Comparison of ENCODE assay signal across 20 cellular contexts in genomic region chr4:39025552-39026085, GRCh38. TPM values are rescaled to one million over a fixed set of nuclear protein-coding genes. Genes with fewer than 3 reads are reported as not detected.
DNase-seq lines count a peak whose midpoint lies in the region; ATAC-seq, FAIRE-seq and TF ChIP-seq lines count a peak whose summit lies in the region.
"Had no signal": no experiment of that assay in that cellular context is flagged by ENCODE, and none has a peak within 500 bp of the region (broad histone marks: within the 10 kb centered on the region; RNA-seq: fewer than 3 reads in every experiment).

No MANE protein-coding gene starts in this region.

- H3K4me3 ChIP-seq in mammary epithelial cell (replicated peaks in 1 of 3; ENCODE audit: insufficient read depth in 1 of 3, low read depth in 2 of 3, low read length in 3 of 3) (no peak overlapping the region), RWPE2 (ENCODE audit: severe bottlenecking) (no peak overlapping the region), endothelial cell of umbilical vein (replicated peaks in 1 of 3; ENCODE audit: insufficient read depth in 1 of 3, low read depth in 1 of 3, low read length in 3 of 3) (no peak overlapping the region), subcutaneous abdominal adipose tissue (ENCODE audit: low read depth in 1 of 5, low read length in 5 of 5) (no peak overlapping the region)
- H3K4me3 ChIP-seq: hepatocyte, left ventricle myocardium inferior had no signal

- H3K27ac ChIP-seq in mammary epithelial cell (ENCODE audit: insufficient read depth, low read depth, low read length), result no peak overlapping the region
- peak overlapping the region; percentile 95 for H3K27ac ChIP-seq in RWPE2 (ENCODE audit: poor library complexity, severe bottlenecking)
- peak overlapping the region; percentile 74 for H3K27ac ChIP-seq in endothelial cell of umbilical vein (ENCODE audit: insufficient read depth, low read depth, low read length)
- peak overlapping the region; percentile 3 for H3K27ac ChIP-seq in subcutaneous abdominal adipose tissue (ENCODE audit: low read depth, low read length)
- H3K27ac ChIP-seq: hepatocyte, left ventricle myocardium inferior, RWPE1, VCaP had no signal

- no peaks in the 10 kb centered on the region for H3K9me1 ChIP-seq in endothelial cell of umbilical vein (replicated peaks; ENCODE audit: control insufficient read depth, extremely low read depth, insufficient read depth, low read length)

- BruUV-seq in MCF 10A (replicated peaks; lab: Mats Ljungman, UMichigan) (no TSS peak), mammary epithelial cell (replicated peaks; lab: Mats Ljungman, UMichigan) (no TSS peak), endothelial cell of umbilical vein (replicated peaks; lab: Mats Ljungman, UMichigan) (no TSS peak)

- H4K20me1 ChIP-seq in mammary epithelial cell (ENCODE audit: insufficient read depth, low read length) (no peaks in the 10 kb centered on the region), endothelial cell of umbilical vein (replicated peaks; ENCODE audit: control insufficient read depth, extremely low read depth, insufficient read depth, low read length) (no peaks in the 10 kb centered on the region)

- H3K36me3 ChIP-seq in mammary epithelial cell (ENCODE audit: insufficient read depth, low read length) (no peaks in the 10 kb centered on the region), RWPE2 (ENCODE audit: low read depth) (peaks cover 42% of the 10 kb centered on the region), endothelial cell of umbilical vein (ENCODE audit: control insufficient read depth in 2 of 2, extremely low read depth in 1 of 2, insufficient read depth in 2 of 2, low read length in 2 of 2) (no peaks in the 10 kb centered on the region), subcutaneous abdominal adipose tissue (ENCODE audit: control insufficient read depth in 5 of 5, insufficient read depth in 5 of 5, low read length in 5 of 5) (no peaks in the 10 kb centered on the region)
- H3K36me3 ChIP-seq: left ventricle myocardium inferior had no signal

- DNase-seq in MCF 10A (ENCODE audit: unreplicated experiment) (peak; percentile 59), mammary epithelial cell (no peak), RWPE2 (ENCODE audit: low spot score) (no peak), endothelial cell of umbilical vein (ENCODE audit: low read depth, low spot score) (peak; percentile 67), SW480 (ENCODE audit: low spot score) (no peak), DMS79 treated with DMSO at 0.1 percent for 48 hours (lab: John Stamatoyannopoulos, UW) (no peak), HUDEP-2 (lab: John Stamatoyannopoulos, UW; ENCODE audit: unreplicated experiment in 76 of 76) (no peak)
- DNase-seq: activated CD8-positive, alpha-beta memory T cell treated with anti-CD3 and anti-CD28 coated beads, Interleukin-2, amount 50 U/mL, for 4 hours; DND-41; left ventricle myocardium inferior; NCI-H1436 treated with DMSO at 0.1 percent for 48 hours; NCI-H526; stimulated activated CD8-positive, alpha-beta memory T cell treated with anti-CD3 and anti-CD28 coated beads, Interleukin-4, amount 100 ng/mL, for 48 hours had no signal

- dilution Hi-C loops in mammary epithelial cell (cut with HindIII; ENCODE audit: low sequenced_read_pairs) (no loop called here), endothelial cell of umbilical vein (cut with MboI; ENCODE audit: extremely low pct_ligation_motif_present, low sequenced_read_pairs) (no loop called here)

- CTCF ChIA-PET in MCF 10A (lab: Yijun Ruan, JAX), result interaction anchor here (1.1 kb wide), 1 partner anchor 243 kb away, joined by 3 read pairs; the partner anchor contains the start of gene TLR10
- CTCF ChIA-PET in mammary epithelial cell (lab: Charles Lee; ENCODE audit: low non-redundant PET), result no interaction called here
- CTCF ChIA-PET in endothelial cell of umbilical vein (lab: Charles Lee), result interaction anchor here (1.0 kb wide), 1 partner anchor 76 kb away, joined by 3 read pairs; no protein-coding TSS in a partner anchor

- peak overlapping the region; percentile 54 for H3K27ac Mint-ChIP-seq in MCF 10A (ENCODE audit: low read depth, unreplicated experiment)
- H3K27ac Mint-ChIP-seq: activated naive CD4-positive, alpha-beta T cell treated with anti-CD3 and anti-CD28 coated beads, Interleukin-2, amount 50 U/mL, for 72 hours; type B pancreatic cell had no signal

- H3K27me3 ChIP-seq in mammary epithelial cell (ENCODE audit: insufficient read depth, low read length) (no peaks in the 10 kb centered on the region), RWPE2 (ENCODE audit: insufficient read depth, poor library complexity, severe bottlenecking) (no peaks in the 10 kb centered on the region), endothelial cell of umbilical vein (ENCODE audit: control insufficient read depth in 2 of 2, insufficient read depth in 2 of 2, low read length in 2 of 2) (no peaks in the 10 kb centered on the region), subcutaneous abdominal adipose tissue (ENCODE audit: control insufficient read depth in 5 of 5, insufficient read depth in 4 of 5, low read length in 5 of 5) (no peaks in the 10 kb centered on the region)
- H3K27me3 ChIP-seq: hepatocyte had no signal

- H3K4me3 Mint-ChIP-seq in MCF 10A (ENCODE audit: unreplicated experiment), result no peak overlapping the region
- H3K4me3 Mint-ChIP-seq: type B pancreatic cell had no signal

- TF ChIP-seq CTCF in MCF 10A (IDR thresholded peaks at IDR 0.05; ENCODE audit: unreplicated experiment), result no peak
- no peak for TF ChIP-seq CTCF in mammary epithelial cell (conservative IDR thresholded peaks at IDR 0.05 in 1 of 2, IDR thresholded peaks at IDR 0.05 in 1 of 2; ENCODE audit: extremely low read depth in 1 of 2, insufficient read depth in 1 of 2, low read depth in 1 of 2, low read length in 2 of 2)
- TF ChIP-seq CTCF in RWPE2 (IDR thresholded peaks at IDR 0.05; ENCODE audit: poor library complexity, severe bottlenecking), result no peak
- no peak for TF ChIP-seq CTCF in endothelial cell of umbilical vein (IDR thresholded peaks at IDR 0.05; ENCODE audit: extremely low read depth in 1 of 2, insufficient read depth in 1 of 2, low read depth in 1 of 2, low read length in 2 of 2)

- H3K9me3 Mint-ChIP-seq in MCF 10A (ENCODE audit: unreplicated experiment), result no peaks in the 10 kb centered on the region
- H3K9me3 Mint-ChIP-seq: type B pancreatic cell had no signal

- in situ Hi-C loops in mammary epithelial cell (cut with MboI; ENCODE audit: low sequenced_read_pairs in 2 of 2), result no loop called here

- ATAC-seq in RWPE2 (ENCODE audit: low read depth), result no peak
- ATAC-seq: activated naive CD4-positive, alpha-beta T cell treated with anti-CD3 and anti-CD28 coated beads, Interleukin-2, amount 50 U/mL, for 72 hours had no signal

- no peak for TF ChIP-seq POLR2A in endothelial cell of umbilical vein (IDR thresholded peaks at IDR 0.05; ENCODE audit: low read depth, low read length)

- H3K36me3 Mint-ChIP-seq in MCF 10A (ENCODE audit: insufficient read depth, unreplicated experiment), result no peaks in the 10 kb centered on the region
- H3K36me3 Mint-ChIP-seq: type B pancreatic cell had no signal

- peaks cover 2% of the 10 kb centered on the region for H3K9me3 ChIP-seq in mammary epithelial cell (replicated peaks; ENCODE audit: insufficient read depth, low read length)
- H3K9me3 ChIP-seq in RWPE2 (ENCODE audit: severe bottlenecking), result no peaks in the 10 kb centered on the region
- no peaks in the 10 kb centered on the region for H3K9me3 ChIP-seq in endothelial cell of umbilical vein (replicated peaks; ENCODE audit: control insufficient read depth, insufficient read depth, low read length)
- H3K9me3 ChIP-seq in subcutaneous abdominal adipose tissue (ENCODE audit: control insufficient read depth in 5 of 5, low read length in 5 of 5), result no peaks in the 10 kb centered on the region
- H3K9me3 ChIP-seq: left ventricle myocardium inferior had no signal

- intact Hi-C loops in MCF 10A (cut with micrococcal nuclease), result no loop called here
- intact Hi-C loops in mammary epithelial cell (cut with micrococcal nuclease), result no loop called here
- intact Hi-C loops in endothelial cell of umbilical vein (cut with micrococcal nuclease), result no loop called here

- H3K27me3 Mint-ChIP-seq in MCF 10A (ENCODE audit: insufficient read depth, unreplicated experiment), result no peaks in the 10 kb centered on the region
- H3K27me3 Mint-ChIP-seq: type B pancreatic cell had no signal

- POLR2A ChIA-PET in MCF 10A (lab: Yijun Ruan, JAX), result interaction anchor here (1.1 kb wide), 1 partner anchor 21 kb away, joined by 3 read pairs; no protein-coding TSS in a partner anchor
- POLR2A ChIA-PET in endothelial cell of umbilical vein (lab: Charles Lee), result no interaction called here

- peaks cover 17% of the 10 kb centered on the region for H3K4me1 Mint-ChIP-seq in MCF 10A (ENCODE audit: insufficient read depth, unreplicated experiment)

- no peak overlapping the region for H2AFZ ChIP-seq in mammary epithelial cell (ENCODE audit: low read depth, low read length)
- peak overlapping the region; percentile 88 for H2AFZ ChIP-seq in endothelial cell of umbilical vein (ENCODE audit: low read depth, low read length)
- H2AFZ ChIP-seq: hepatocyte had no signal

- H3K4me2 ChIP-seq in mammary epithelial cell (ENCODE audit: insufficient read depth, low read depth, low read length), result no peak overlapping the region
- peak overlapping the region; percentile 74 for H3K4me2 ChIP-seq in endothelial cell of umbilical vein (ENCODE audit: insufficient read depth, low read length)
- H3K4me2 ChIP-seq: hepatocyte had no signal

- no peak overlapping the region for H3K9ac ChIP-seq in mammary epithelial cell (ENCODE audit: insufficient read depth, low read length)
- peak overlapping the region; percentile 51 for H3K9ac ChIP-seq in endothelial cell of umbilical vein (replicated peaks; ENCODE audit: extremely low read depth, insufficient read depth, low read length)
- H3K9ac ChIP-seq in subcutaneous abdominal adipose tissue (ENCODE audit: low read length in 5 of 5), result no peak overlapping the region

- H3K4me1 ChIP-seq in mammary epithelial cell (ENCODE audit: insufficient read depth, low read length) (no peaks in the 10 kb centered on the region), RWPE2 (ENCODE audit: insufficient read depth, poor library complexity, severe bottlenecking) (peaks cover 47% of the 10 kb centered on the region), endothelial cell of umbilical vein (ENCODE audit: control insufficient read depth, extremely low read depth, insufficient read depth, low read length) (peaks cover 8% of the 10 kb centered on the region), subcutaneous abdominal adipose tissue (ENCODE audit: control insufficient read depth in 5 of 5, insufficient read depth in 5 of 5, low read length in 5 of 5) (peaks cover 0 to 30% (median 3%) of the 10 kb centered on the region in 5 donors)
- H3K4me1 ChIP-seq: left ventricle myocardium inferior had no signal

- peak; percentile 38 for FAIRE-seq in endothelial cell of umbilical vein (lab: Jason Lieb, UNC)

- 92% methylated on average over 4 of the region's 4 CpGs for WGBS in mammary epithelial cell (ENCODE audit: low coverage, missing lambda C conversion rate)

- H3K79me2 ChIP-seq in mammary epithelial cell (ENCODE audit: insufficient read depth, low read length), result no peaks in the 10 kb centered on the region
- peaks cover 4% of the 10 kb centered on the region for H3K79me2 ChIP-seq in endothelial cell of umbilical vein (ENCODE audit: control insufficient read depth, insufficient read depth, low read length)
- H3K79me2 ChIP-seq: hepatocyte had no signal

RNA-seq across cellular contexts. Expression of gene TMEM156, which starts 6.6 kb away (rescaled TPM):
- total RNA-seq in MCF 10A (2022) (5.3 and 7.0 TPM in 2 replicates), mammary epithelial cell (1 to 10 TPM in 1 of 2 donors, not detected in 1; 1.2 TPM), endothelial cell of umbilical vein (1.00 and 2.7 TPM in 2 replicates)
- polyA plus RNA-seq in mammary epithelial cell (0.60 TPM), endothelial cell of umbilical vein (0.33 and 0.39 TPM in 2 replicates)
- polyA minus RNA-seq in mammary epithelial cell (not detected), endothelial cell of umbilical vein (0.45 TPM in 1 of 2 replicates, not detected in the other)
- 0.86 and 1.4 TPM in 2 replicates for polyA plus RNA-seq in endothelial cell of umbilical vein (2011; cell fraction: cytosol; rRNA removed)
- polyA plus RNA-seq in endothelial cell of umbilical vein (2011; cell fraction: nucleus; rRNA removed), result 0.38 and 0.91 TPM in 2 replicates
- 7.6 and 11.1 TPM in 2 replicates for polyA plus RNA-seq in endothelial cell of umbilical vein (2012)
- 4.4 TPM for polyA minus RNA-seq in endothelial cell of umbilical vein (2011; cell fraction: cytosol; rRNA and poly(A)+ RNA removed)
- polyA minus RNA-seq in endothelial cell of umbilical vein (2011; cell fraction: nucleus; rRNA and poly(A)+ RNA removed), result 1.3 and 2.4 TPM in 2 replicates
- total RNA-seq: left ventricle myocardium inferior, renal cortical epithelial cell had no signal
- polyA plus RNA-seq: hepatocyte had no signal

RNA-seq across cellular contexts. Expression of gene KLHL5, which starts 36.4 kb away (rescaled TPM):
- total RNA-seq in MCF 10A (2022), result 59.2 and 67.7 TPM in 2 replicates
- total RNA-seq in mammary epithelial cell, result 10 to 100 TPM; 39.1 to 42.2 TPM
- 27.2 TPM for polyA plus RNA-seq in mammary epithelial cell
- 83.2 TPM for polyA minus RNA-seq in mammary epithelial cell
- 54.6 and 64.2 TPM in 2 replicates for total RNA-seq in endothelial cell of umbilical vein
- polyA plus RNA-seq in endothelial cell of umbilical vein, result 23.0 and 32.2 TPM in 2 replicates
- polyA plus RNA-seq in endothelial cell of umbilical vein (2011; cell fraction: cytosol; rRNA removed), result 35.1 and 36.5 TPM in 2 replicates
- polyA plus RNA-seq in endothelial cell of umbilical vein (2011; cell fraction: nucleus; rRNA removed), result 22.9 and 29.4 TPM in 2 replicates
- 60.8 and 76.7 TPM in 2 replicates for polyA plus RNA-seq in endothelial cell of umbilical vein (2012)
- 78.6 and 84.3 TPM in 2 replicates for polyA minus RNA-seq in endothelial cell of umbilical vein
- polyA minus RNA-seq in endothelial cell of umbilical vein (2011; cell fraction: cytosol; rRNA and poly(A)+ RNA removed), result 30.1 TPM
- 27.9 and 36.6 TPM in 2 replicates for polyA minus RNA-seq in endothelial cell of umbilical vein (2011; cell fraction: nucleus; rRNA and poly(A)+ RNA removed)

Comparison
In these comparisons a context has a peak if more than half of its experiments do, and no peak if none do; other contexts are left out.
1. DNase-seq: peak in MCF 10A (single experiment) and endothelial cell of umbilical vein (single experiment); none in mammary epithelial cell (single experiment), RWPE2 (single experiment), SW480 (single experiment), DMS79 treated with DMSO at 0.1 percent for 48 hours (single experiment) and HUDEP-2 (0 of 76).